ENCODE assay signal across 12 cellular contexts in genomic region chr6:4802312-4802935, GRCh38.
DNase-seq lines count a peak whose midpoint lies in the region; ATAC-seq and TF ChIP-seq lines count a peak whose summit lies in the region.
"Had no signal": no experiment of that assay in that cellular context is flagged by ENCODE, and none has a peak within 500 bp of the region (broad histone marks: within the 10 kb centered on the region; RNA-seq: fewer than 3 reads in every experiment).

No MANE protein-coding gene starts in this region.

- no peak overlapping the region for H3K4me3 Mint-ChIP-seq in activated naive CD8-positive, alpha-beta T cell treated with anti-CD3 and anti-CD28 coated beads, Interleukin-2, amount 50 U/mL, for 24 hours

- H3K27me3 Mint-ChIP-seq in activated naive CD8-positive, alpha-beta T cell treated with anti-CD3 and anti-CD28 coated beads, Interleukin-2, amount 50 U/mL, for 24 hours: no peaks in the 10 kb centered on the region

- ATAC-seq in GM18505 (IDR thresholded peaks at IDR 0.05; ENCODE audit: unreplicated experiment): peak; percentile 54
- ATAC-seq in GM21367 (IDR thresholded peaks at IDR 0.05; ENCODE audit: unreplicated experiment): peak; percentile 56
- peak; percentile 62 for ATAC-seq in HG03064 (IDR thresholded peaks at IDR 0.05; ENCODE audit: low read depth, unreplicated experiment)
- ATAC-seq in activated naive CD8-positive, alpha-beta T cell treated with anti-CD3 and anti-CD28 coated beads, Interleukin-2, amount 50 U/mL, for 24 hours: no peak

- H3K27ac Mint-ChIP-seq in activated naive CD8-positive, alpha-beta T cell treated with anti-CD3 and anti-CD28 coated beads, Interleukin-2, amount 50 U/mL, for 24 hours: peak overlapping the region; percentile 40

- no peak for TF ChIP-seq POLR2A in GM18505 (IDR thresholded peaks at IDR 0.05; ENCODE audit: borderline replicate concordance, extremely low read depth, insufficient read depth, insufficient read length)

- DNase-seq in activated naive CD8-positive, alpha-beta T cell treated with anti-CD3 and anti-CD28 coated beads, Interleukin-2, amount 50 U/mL, for 24 hours: no peak
- DNase-seq in NCI-H748 (lab: John Stamatoyannopoulos, UW; ENCODE audit: unreplicated experiment): no peak
- DNase-seq in stimulated activated CD4-positive, alpha-beta T cell treated with anti-CD3 and anti-CD28 coated beads, Interleukin-2, amount 100 ng/mL, for 48 hours: no peak
- no peak for DNase-seq in middle frontal gyrus (ENCODE audit: extremely low spot score, low spot score)
- no peak for DNase-seq in KBM-7
- DNase-seq: activated CD4-positive, alpha-beta T cell treated with anti-CD3 and anti-CD28 coated beads, Interleukin-2, amount 50 U/mL, for 48 hours; COR-L47; left ventricle myocardium superior; NCI-H1105 treated with DMSO at 0.1 percent for 48 hours had no signal

- peaks cover 6% of the 10 kb centered on the region for H3K9me3 Mint-ChIP-seq in activated naive CD8-positive, alpha-beta T cell treated with anti-CD3 and anti-CD28 coated beads, Interleukin-2, amount 50 U/mL, for 24 hours

- H3K4me1 Mint-ChIP-seq in activated naive CD8-positive, alpha-beta T cell treated with anti-CD3 and anti-CD28 coated beads, Interleukin-2, amount 50 U/mL, for 24 hours: peaks cover 83% of the 10 kb centered on the region

- in situ Hi-C loops in KBM-7 (cut with MboI; ENCODE audit: low pct_unique_long_range_greater_than_20kb, low sequenced_read_pairs): no loop called here

- H3K36me3 Mint-ChIP-seq in activated naive CD8-positive, alpha-beta T cell treated with anti-CD3 and anti-CD28 coated beads, Interleukin-2, amount 50 U/mL, for 24 hours (ENCODE audit: low read depth): peaks cover 8% of the 10 kb centered on the region
